Comparison of ENCODE assay signal across 9 cellular contexts in the genomic region with DNA sequence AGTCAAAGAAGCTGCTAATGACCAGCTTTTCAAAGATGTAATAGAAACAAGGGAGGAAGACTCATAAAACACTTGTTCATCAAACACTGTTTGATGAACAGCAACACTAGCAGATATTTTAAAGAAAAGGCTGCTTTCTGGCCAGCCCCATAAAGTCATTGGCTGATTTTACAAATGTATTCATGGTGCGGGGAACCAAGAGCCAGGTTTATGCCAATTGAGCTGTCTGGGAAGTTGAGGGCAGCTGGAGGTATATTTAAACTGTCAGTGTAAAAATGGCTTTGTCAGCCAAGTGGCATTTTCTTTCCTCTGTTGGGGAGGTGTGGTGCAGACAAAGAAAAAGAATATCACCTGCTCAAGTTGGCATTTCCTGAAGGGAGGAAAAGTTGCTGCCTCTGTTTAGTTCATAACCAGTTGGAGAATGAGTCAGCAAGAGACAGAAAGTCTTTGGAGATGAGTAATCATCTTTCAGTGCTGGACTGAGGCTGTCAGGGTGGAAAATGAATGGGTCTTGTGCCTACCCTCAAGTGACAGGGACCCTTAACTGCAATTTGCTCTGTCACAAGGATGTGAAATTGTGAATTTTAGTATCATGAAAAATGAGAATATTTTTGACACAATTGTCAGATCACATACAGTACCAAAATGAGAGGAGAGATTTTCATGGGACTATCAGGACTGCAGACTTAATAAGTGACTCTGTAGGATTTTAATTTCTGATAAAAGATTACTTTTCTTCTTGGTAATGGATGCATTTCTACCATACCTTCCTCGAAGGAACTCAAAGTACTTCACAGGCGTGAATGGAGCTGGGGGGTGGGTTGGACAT.
DNase-seq lines count a peak whose midpoint lies in the region; ATAC-seq and TF ChIP-seq lines count a peak whose summit lies in the region.
"Had no signal": no experiment of that assay in that cellular context is flagged by ENCODE, and none has a peak within 500 bp of the region (broad histone marks: within the 10 kb centered on the region; RNA-seq: fewer than 3 reads in every experiment).

No MANE protein-coding gene starts in this region.

- peaks cover 8% of the 10 kb centered on the region for H3K27me3 Mint-ChIP-seq in activated T-helper 17 cell treated with anti-CD3 and anti-CD28 coated beads, Interleukin-2, amount 50 U/mL, for 72 hours

- H3K9me3 ChIP-seq in WERI-Rb-1 (ENCODE audit: severe bottlenecking) = no peaks in the 10 kb centered on the region

- H3K36me3 Mint-ChIP-seq in activated T-helper 17 cell treated with anti-CD3 and anti-CD28 coated beads, Interleukin-2, amount 50 U/mL, for 72 hours (ENCODE audit: low read depth) = no peaks in the 10 kb centered on the region

- no peak overlapping the region for H3K27ac ChIP-seq in WERI-Rb-1
- H3K27ac ChIP-seq: parathyroid adenoma had no signal

- H3K27ac Mint-ChIP-seq in activated T-helper 17 cell treated with anti-CD3 and anti-CD28 coated beads, Interleukin-2, amount 50 U/mL, for 72 hours = no peak overlapping the region

- H3K27me3 ChIP-seq in WERI-Rb-1 (ENCODE audit: insufficient read depth, low read depth, severe bottlenecking) = no peaks in the 10 kb centered on the region

- no peak overlapping the region for H3K4me3 ChIP-seq in WERI-Rb-1 (ENCODE audit: low read depth, low read length)

- peak overlapping the region; percentile 7 for H3K4me3 Mint-ChIP-seq in activated T-helper 17 cell treated with anti-CD3 and anti-CD28 coated beads, Interleukin-2, amount 50 U/mL, for 72 hours

- peak; percentile 86 for ATAC-seq in HG03432 (IDR thresholded peaks at IDR 0.05; ENCODE audit: unreplicated experiment)
- ATAC-seq in activated T-helper 17 cell treated with anti-CD3 and anti-CD28 coated beads, Interleukin-2, amount 50 U/mL, for 72 hours (replicated peaks) = peak; percentile 91
- ATAC-seq in omental fat pad (ENCODE audit: low FRiP score) = peak; percentile 40

- peaks cover 16% of the 10 kb centered on the region for H3K4me1 Mint-ChIP-seq in activated T-helper 17 cell treated with anti-CD3 and anti-CD28 coated beads, Interleukin-2, amount 50 U/mL, for 72 hours

- DNase-seq in NCI-H1417 (lab: John Stamatoyannopoulos, UW) = peak in 2 of 3 experiments; percentile 41 to 47
- DNase-seq in NCI-H1417 treated with DMSO at 0.1 percent for 48 hours (lab: John Stamatoyannopoulos, UW) = no peak
- DNase-seq in omental fat pad (ENCODE audit: low spot score) = no peak
- no peak for DNase-seq in WERI-Rb-1
- DNase-seq in amygdala (lab: John Stamatoyannopoulos, UW) = no peak
- DNase-seq in anterior cingulate cortex (lab: John Stamatoyannopoulos, UW) = no peak

- no peaks in the 10 kb centered on the region for H3K9me3 Mint-ChIP-seq in activated T-helper 17 cell treated with anti-CD3 and anti-CD28 coated beads, Interleukin-2, amount 50 U/mL, for 72 hours

- H3K36me3 ChIP-seq in WERI-Rb-1 = no peaks in the 10 kb centered on the region

- no peak for TF ChIP-seq CTCF in omental fat pad (IDR thresholded peaks at IDR 0.05)
- TF ChIP-seq CTCF in WERI-Rb-1 (IDR thresholded peaks at IDR 0.05; ENCODE audit: low read depth, low read length) = no peak

Comparison
In these comparisons a context has a peak if more than half of its experiments do, and no peak if none do; other contexts are left out.
1. DNase-seq: peak in NCI-H1417 (2 of 3); none in NCI-H1417 treated with DMSO at 0.1 percent for 48 hours (single experiment), omental fat pad (single experiment), WERI-Rb-1 (single experiment), amygdala (0 of 56) and anterior cingulate cortex (0 of 58).
2. ATAC-seq: peak in every context shown above with its lines; median percentile 91 in activated T-helper 17 cell treated with anti-CD3 and anti-CD28 coated beads, Interleukin-2, amount 50 U/mL, for 72 hours; 86 in HG03432; 40 in omental fat pad.